Comparison of ENCODE assay signal across 23 cellular contexts in genomic region chr1:4422496-4423289, GRCh38.
A peak's percentile ranks its signal among the peaks of the same experiment; 100 is the strongest.
DNase-seq lines count a peak whose midpoint lies in the region; ATAC-seq, FAIRE-seq and TF ChIP-seq lines count a peak whose summit lies in the region.
"Had no signal": no experiment of that assay in that cellular context is flagged by ENCODE, and none has a peak within 500 bp of the region (broad histone marks: within the 10 kb centered on the region; RNA-seq: fewer than 3 reads in every experiment).

No MANE protein-coding gene starts in this region.

- CTCF ChIA-PET in HepG2 (lab: Yijun Ruan, JAX; ENCODE audit: low intra/inter-chr PET ratio, low total read pairs) = no interaction called here

- intact Hi-C loops in HepG2 (cut with micrococcal nuclease; ENCODE audit: unreplicated experiment) (no loop called here), spleen (cut with DNase I; ENCODE audit: low total_unique reads) (no loop called here), transverse colon (cut with DNase I; ENCODE audit: low total_unique reads) (no loop called here), thyroid gland (cut with DNase I) (no loop called here)

- in situ Hi-C loops in HepG2 (cut with HindIII; ENCODE audit: extremely low pct_ligation_motif_present, low pct_unique_long_range_greater_than_20kb) (no loop called here), transverse colon (cut with MboI; ENCODE audit: low pct_ligation_motif_present in 1 of 4, low pct_unique_long_range_greater_than_20kb in 1 of 4, low sequenced_read_pairs in 3 of 4) (no loop called here)

- H3K36me3 ChIP-seq in RWPE2 (ENCODE audit: low read depth) (no peaks in the 10 kb centered on the region), HepG2 (replicated peaks in 1 of 2; ENCODE audit: control insufficient read depth in 1 of 2, insufficient read depth in 2 of 2, low read length in 2 of 2) (no peaks in the 10 kb centered on the region), spleen (no peaks in the 10 kb centered on the region), transverse colon (no peaks in the 10 kb centered on the region), thyroid gland (no peaks in the 10 kb centered on the region)
- H3K36me3 ChIP-seq: neutrophil, tibial nerve had no signal

- no peak overlapping the region for H3K4me3 ChIP-seq in RWPE2 (ENCODE audit: severe bottlenecking)
- no peak overlapping the region for H3K4me3 ChIP-seq in HepG2 (replicated peaks in 1 of 3; ENCODE audit: insufficient read depth in 1 of 3, low read depth in 2 of 3, low read length in 3 of 3)
- no peak overlapping the region for H3K4me3 ChIP-seq in spleen
- no peak overlapping the region for H3K4me3 ChIP-seq in transverse colon
- H3K4me3 ChIP-seq in thyroid gland (replicated peaks in 1 of 3) = no peak overlapping the region
- H3K4me3 ChIP-seq: dorsolateral prefrontal cortex, GM12878, tibial nerve had no signal

- FAIRE-seq in HepG2 (lab: Jason Lieb, UNC) = no peak
- FAIRE-seq: frontal cortex, GM12878 had no signal

- WGBS in HepG2 (ENCODE audit: low lambda C conversion rate) = 36% methylated on average over 12 of the region's 18 CpGs
- WGBS in spleen, 5 donors = 50 to 69% (median 63%) methylated on average over 16 to 18 of the region's 18 CpGs
- WGBS in transverse colon (ENCODE audit: low coverage in 1 of 2), 2 donors = 45 to 68% methylated on average over 2 to 18 of the region's 18 CpGs
- WGBS in thyroid gland, 2 donors = 50 to 63% methylated on average over 13 to 18 of the region's 18 CpGs

- TF ChIP-seq CTCF in RWPE2 (IDR thresholded peaks at IDR 0.05; ENCODE audit: poor library complexity, severe bottlenecking) = peak; percentile 8
- TF ChIP-seq CTCF in HepG2 (CRISPR knock-in tag; IDR thresholded peaks at IDR 0.05) = no peak
- TF ChIP-seq CTCF in spleen (IDR thresholded peaks at IDR 0.05 in 8 of 11, conservative IDR thresholded peaks at IDR 0.05 in 3 of 11) = peak in 1 of 11 experiments; percentile 9
- no peak for TF ChIP-seq CTCF in transverse colon (IDR thresholded peaks at IDR 0.05)
- no peak for TF ChIP-seq CTCF in thyroid gland (IDR thresholded peaks at IDR 0.05)

- H3K9ac ChIP-seq in HepG2 (ENCODE audit: insufficient read depth, low read depth, low read length) = no peak overlapping the region

- no peaks in the 10 kb centered on the region for H3K4me1 ChIP-seq in RWPE2 (ENCODE audit: insufficient read depth, poor library complexity, severe bottlenecking)
- H3K4me1 ChIP-seq in HepG2 (ENCODE audit: insufficient read depth, low read length) = no peaks in the 10 kb centered on the region
- H3K4me1 ChIP-seq in spleen = no peaks in the 10 kb centered on the region
- no peaks in the 10 kb centered on the region for H3K4me1 ChIP-seq in transverse colon
- no peaks in the 10 kb centered on the region for H3K4me1 ChIP-seq in thyroid gland
- H3K4me1 ChIP-seq: tibial nerve had no signal

- ATAC-seq in RWPE2 (ENCODE audit: low read depth) (no peak), HepG2 (no peak)
- ATAC-seq: GM12878; left cardiac atrium; stimulated activated naive B cell treated with anti-CD40 and anti-IgM and Interleukin-4, amounts not matched to agents 10 μg/mL and 1 μg/mL and 100 μg/mL, for 72 hours had no signal

- TF ChIP-seq POLR2A in HepG2 (IDR thresholded peaks at IDR 0.05; ENCODE audit: insufficient read depth in 1 of 2, low read depth in 2 of 2, low read length in 2 of 2) (no peak), spleen (IDR thresholded peaks at IDR 0.05) (no peak), transverse colon (IDR thresholded peaks at IDR 0.05) (no peak), thyroid gland (IDR thresholded peaks at IDR 0.05) (no peak)

- H3K79me2 ChIP-seq in HepG2 (ENCODE audit: insufficient read depth, low read length) = no peaks in the 10 kb centered on the region

- H4K20me1 ChIP-seq in HepG2 (ENCODE audit: insufficient read depth, low read length) = no peaks in the 10 kb centered on the region

- peak in 2 of 3 experiments; percentile 2 to 29 for DNase-seq in NCI-H1417 (lab: John Stamatoyannopoulos, UW)
- no peak for DNase-seq in NCI-H1417 treated with DMSO at 0.1 percent for 48 hours (lab: John Stamatoyannopoulos, UW)
- DNase-seq in RWPE2 (ENCODE audit: low spot score) = no peak
- no peak for DNase-seq in HepG2 (ENCODE audit: low spot score)
- DNase-seq in spleen = no peak
- DNase-seq in transverse colon = no peak
- no peak for DNase-seq in thyroid gland
- no peak for DNase-seq in HPDE6-E6E7 (ENCODE audit: extremely low spot score)
- DNase-seq: activated CD4-positive, alpha-beta T cell treated with anti-CD3 and anti-CD28 coated beads, Interleukin-2, amount 50 U/mL, for 1 hour; activated CD8-positive, alpha-beta memory T cell treated with anti-CD3 and anti-CD28 coated beads, Interleukin-2, amount 50 U/mL, for 48 hours; C1 segment of cervical spinal cord; erythroblast; left cardiac atrium; MV-4-11; NCI-H2029 treated with DMSO at 0.1 percent for 48 hours; NCI-H446 treated with DMSO at 0.1 percent for 48 hours; stimulated activated naive B cell treated with anti-CD40 and anti-IgM and Interleukin-4, amounts not matched to agents 10 μg/mL and 1 μg/mL and 100 μg/mL, for 72 hours had no signal

- no TSS peak for BruUV-seq in HepG2 (replicated peaks; lab: Mats Ljungman, UMichigan)

- POLR2A ChIA-PET in HepG2 (lab: Yijun Ruan, JAX) = no interaction called here

- H3K4me2 ChIP-seq in HepG2 (ENCODE audit: low read depth, low read length) = no peak overlapping the region

- H3K27me3 ChIP-seq in RWPE2 (ENCODE audit: insufficient read depth, poor library complexity, severe bottlenecking) (no peaks in the 10 kb centered on the region), HepG2 (ENCODE audit: control insufficient read depth in 1 of 2, insufficient read depth in 2 of 2, low read length in 2 of 2) (no peaks in the 10 kb centered on the region; a peak in 1 of 5 replicates), spleen (replicated peaks in 1 of 7) (peaks cover 0 to 13% (median 0%) of the 10 kb centered on the region in 7 donors), transverse colon (no peaks in the 10 kb centered on the region), thyroid gland (no peaks in the 10 kb centered on the region)
- H3K27me3 ChIP-seq: neutrophil, tibial nerve had no signal

- TF ChIP-seq RAD21 in HepG2 (CRISPR knock-in tag; IDR thresholded peaks at IDR 0.05) = no peak

- H3K9me3 ChIP-seq in RWPE2 (ENCODE audit: severe bottlenecking) (no peaks in the 10 kb centered on the region), HepG2 (ENCODE audit: low read length) (peaks cover 11% of the 10 kb centered on the region; the same call in 1 of the 2 replicates), spleen (peaks cover 0 to 40% (median 15%) of the 10 kb centered on the region in 8 donors), transverse colon (peaks cover 0 to 4% of the 10 kb centered on the region in 2 donors), thyroid gland (no peaks in the 10 kb centered on the region)
- H3K9me3 ChIP-seq: neutrophil had no signal

- no peak for TF ChIP-seq EP300 in HepG2 (IDR thresholded peaks at IDR 0.05; ENCODE audit: low read depth in 2 of 2, low read length in 2 of 2)
- no peak for TF ChIP-seq EP300 in HepG2 (CRISPR knock-in tag; IDR thresholded peaks at IDR 0.05; ENCODE audit: borderline replicate concordance)
- no peak for TF ChIP-seq EP300 in transverse colon (IDR thresholded peaks at IDR 0.05; ENCODE audit: low read depth)

- H2AFZ ChIP-seq in HepG2 (ENCODE audit: low read length) = no peak overlapping the region

- H3K27ac ChIP-seq in RWPE2 (ENCODE audit: poor library complexity, severe bottlenecking) (no peak overlapping the region), HepG2 (ENCODE audit: extremely low read length, insufficient read depth, low read length) (no peak overlapping the region), spleen (peak overlapping the region in 6 of 8 donors; percentile 17 to 46 (median 38)), transverse colon (no peak overlapping the region), thyroid gland (no peak overlapping the region)
- H3K27ac ChIP-seq: 22Rv1, neutrophil, tibial nerve had no signal

TF ChIP-seq in HepG2, 621 proteins besides CTCF, POLR2A, EP300 and RAD21:
- no peak for TF ChIP-seq CBFB (CRISPR knock-in tag; IDR thresholded peaks at IDR 0.05)
- TF ChIP-seq CREB1 (IDR thresholded peaks at IDR 0.05) = 0 out of 2 replicates have a peak, but pooled peaks have one; percentile 28
- no peak for TF ChIP-seq CREB1 (CRISPR knock-in tag; IDR thresholded peaks at IDR 0.05)
- TF ChIP-seq FIP1L1 (IDR thresholded peaks at IDR 0.05; ENCODE audit: borderline replicate concordance, insufficient read depth, low read depth, low read length) = no peak
TF ChIP-seq in HepG2: peak in this region for 1.

Comparison
In these comparisons a context has a peak if more than half of its experiments do, and no peak if none do; other contexts are left out.
1. DNase-seq: peak in NCI-H1417 (2 of 3); none in NCI-H1417 treated with DMSO at 0.1 percent for 48 hours (single experiment), RWPE2 (single experiment), HepG2 (single experiment), spleen (single experiment), transverse colon (single experiment), thyroid gland (0 of 2) and HPDE6-E6E7 (single experiment).
2. H3K27ac ChIP-seq: peak in spleen (6 of 8); none in RWPE2 (single experiment), HepG2 (single experiment), transverse colon (0 of 4) and thyroid gland (0 of 3).